In genomic region chr18:65133610-65134009, GRCh38 we compare ENCODE assay signal across 27 cellular contexts.
"Had no signal": no experiment of that assay in that cellular context is flagged by ENCODE, and none has a peak within 500 bp of the region (broad histone marks: within the 10 kb centered on the region; RNA-seq: fewer than 3 reads in every experiment).

No MANE protein-coding gene starts in this region.

- H3K27ac ChIP-seq: stomach, suprapubic skin, testis, thoracic aorta, thyroid gland, tibial artery, tibial nerve, transverse colon, upper lobe of left lung, upper lobe of right lung, uterus, vagina had no signal

- H3K4me3 ChIP-seq: stomach, suprapubic skin, testis, thoracic aorta, thyroid gland, tibial artery, tibial nerve, transverse colon, upper lobe of left lung, upper lobe of right lung, uterus, vagina had no signal

- H3K36me3 ChIP-seq: stomach, suprapubic skin, thoracic aorta, thyroid gland, tibial artery, tibial nerve, transverse colon, upper lobe of left lung, upper lobe of right lung, uterus, vagina had no signal

- ATAC-seq: stimulated activated effector memory CD8-positive, alpha-beta T cell treated with anti-CD3 and anti-CD28 coated beads, Interleukin-12 subunit alpha, Interleukin-12 subunit beta, amount 100 ng/mL, for 72 hours; stimulated activated memory B cell treated with anti-CD40 and anti-IgM and Interleukin-4, amounts not matched to agents 10 μg/mL and 1 μg/mL and 100 μg/mL, for 72 hours; stimulated activated naive B cell treated with anti-CD40 and anti-IgM and Interleukin-4, amounts not matched to agents 10 μg/mL and 1 μg/mL and 100 μg/mL, for 72 hours; stimulated activated naive CD8-positive, alpha-beta T cell treated with anti-CD3 and anti-CD28 coated beads, Interleukin-15, amount 100 ng/mL, for 72 hours; stimulated activated naive CD8-positive, alpha-beta T cell treated with anti-CD3 and anti-CD28 coated beads, Interleukin-15, Interleukin-2, amounts not matched to agents 100 U/mL and 50 U/mL, for 24 hours; upper lobe of right lung had no signal

- DNase-seq: stimulated activated CD4-positive, alpha-beta T cell treated with anti-CD3 and anti-CD28 coated beads, Interleukin-2, amount 100 ng/mL, for 48 hours; stimulated activated CD4-positive, alpha-beta T cell treated with anti-CD3 and anti-CD28 coated beads, Interleukin-4, amount 100 ng/mL, for 1 hour; stimulated activated CD4-positive, alpha-beta T cell treated with anti-CD3 and anti-CD28 coated beads, Interleukin-4, amount 100 ng/mL, for 24 hours; stimulated activated CD4-positive, alpha-beta T cell treated with anti-CD3 and anti-CD28 coated beads, Interleukin-4, amount 100 ng/mL, for 4 hours; stimulated activated CD8-positive, alpha-beta memory T cell treated with anti-CD3 and anti-CD28 coated beads, Interleukin-4, amount 100 ng/mL, for 48 hours; stimulated activated naive B cell treated with anti-CD40 and anti-IgM and Interleukin-4, amounts not matched to agents 10 μg/mL and 1 μg/mL and 100 μg/mL, for 72 hours; stimulated activated naive CD4-positive, alpha-beta T cell; stimulated activated naive CD4-positive, alpha-beta T cell treated with Interleukin-2 at 50 U/mL for 16 hours; stimulated activated naive CD8-positive, alpha-beta T cell treated with anti-CD3 and anti-CD28 coated beads, Interleukin-15, amount 100 ng/mL, for 72 hours; stimulated activated naive CD8-positive, alpha-beta T cell treated with anti-CD3 and anti-CD28 coated beads, Interleukin-15, Interleukin-2, amounts not matched to agents 100 U/mL and 50 U/mL, for 24 hours; stomach; substantia nigra; testis; thyroid gland; tibial artery; transverse colon; trophoblast cell; upper lobe of left lung; uterus had no signal

- H3K9me3 ChIP-seq: testis, thoracic aorta, thyroid gland, tibial artery, transverse colon, upper lobe of left lung, upper lobe of right lung, uterus had no signal

- FAIRE-seq: urothelium cell line had no signal

- H3K27me3 ChIP-seq: stomach, suprapubic skin, testis, thyroid gland, tibial artery, tibial nerve, transverse colon, upper lobe of left lung, upper lobe of right lung, uterus, vagina had no signal

- H3K4me1 ChIP-seq: stomach, suprapubic skin, testis, thyroid gland, tibial artery, tibial nerve, transverse colon, upper lobe of left lung, upper lobe of right lung, uterus, vagina had no signal
